Comparison of ENCODE assay signal across 17 cellular contexts in genomic region chr11:11069741-11070550, GRCh38.
DNase-seq lines count a peak whose midpoint lies in the region; ATAC-seq and TF ChIP-seq lines count a peak whose summit lies in the region.
"Had no signal": no experiment of that assay in that cellular context is flagged by ENCODE, and none has a peak within 500 bp of the region (broad histone marks: within the 10 kb centered on the region; RNA-seq: fewer than 3 reads in every experiment).

No MANE protein-coding gene starts in this region.

- no peak for TF ChIP-seq EP300 in neural cell (conservative IDR thresholded peaks at IDR 0.05; ENCODE audit: poor library complexity, severe bottlenecking)

- no peaks in the 10 kb centered on the region for H3K9me2 ChIP-seq in neural cell (ENCODE audit: insufficient read depth, low read length)

- no peaks in the 10 kb centered on the region for H3K79me2 ChIP-seq in neural cell (replicated peaks; ENCODE audit: insufficient read depth, low read length)

- ATAC-seq in HG03280 (IDR thresholded peaks at IDR 0.05; ENCODE audit: unreplicated experiment) = no peak
- ATAC-seq: A549 had no signal

- TF ChIP-seq RAD21 in neural cell (conservative IDR thresholded peaks at IDR 0.05) = no peak

- H3K27ac ChIP-seq in neural cell (ENCODE audit: low read length) = peak overlapping the region; percentile 14
- H3K27ac ChIP-seq: A549 had no signal

- TF ChIP-seq CTCF in AG09319 (IDR thresholded peaks at IDR 0.05; ENCODE audit: low read depth, low read length) (no peak), HFF-Myc (IDR thresholded peaks at IDR 0.05; ENCODE audit: low read depth, low read length, missing control alignments) (no peak), neural cell (IDR thresholded peaks at IDR 0.05; ENCODE audit: poor library complexity, severe bottlenecking) (no peak)

- no peaks in the 10 kb centered on the region for H3K9me3 ChIP-seq in neural cell (ENCODE audit: low read length)
- H3K9me3 ChIP-seq: A549, HAP-1 had no signal

- no peak overlapping the region for H3K4me3 ChIP-seq in HFF-Myc (replicated peaks; ENCODE audit: low read depth, low read length)
- H3K4me3 ChIP-seq in neural cell (ENCODE audit: low read length) = no peak overlapping the region
- H3K4me3 ChIP-seq: A549, HAP-1 had no signal

- H2AFZ ChIP-seq in neural cell (ENCODE audit: low read depth, low read length) = no peak overlapping the region

- H3F3A ChIP-seq in neural cell (ENCODE audit: insufficient read depth, low read length, poor library complexity, severe bottlenecking) = no peaks in the 10 kb centered on the region

- no peak overlapping the region for H3K4me2 ChIP-seq in neural cell (ENCODE audit: low read length)
- H3K4me2 ChIP-seq: A549 had no signal

- no peak overlapping the region for H3K9ac ChIP-seq in neural cell (ENCODE audit: low read length)

- no peaks in the 10 kb centered on the region for H4K20me1 ChIP-seq in neural cell (ENCODE audit: insufficient read depth)

- DNase-seq in AG09319 (ENCODE audit: extremely low read depth, low read depth) (peak; percentile 3), HFF-Myc (ENCODE audit: extremely low read depth, low read depth) (peak; percentile 2), fibroblast of peridontal ligament (ENCODE audit: extremely low read depth) (peak; percentile 44), globus pallidus (ENCODE audit: low spot score) (no peak), RKO (ENCODE audit: low spot score) (no peak)
- DNase-seq: EL; IMR-90; Kasumi-1; NCI-H1105; NCI-H1930; NCI-H526 treated with DMSO at 0.1 percent for 48 hours; NK-92 treated with Interleukin-12 subunit alpha and Interleukin-12 subunit beta, amount 100 ng/mL, for 24 hours; SIG-M5 had no signal

- no peaks in the 10 kb centered on the region for H3K27me3 ChIP-seq in neural cell (ENCODE audit: insufficient read depth, low read depth, low read length)

- no peaks in the 10 kb centered on the region for H3K36me3 ChIP-seq in neural cell (ENCODE audit: insufficient read depth, low read length)
- H3K36me3 ChIP-seq: HAP-1 had no signal

TF ChIP-seq in neural cell, 6 proteins besides CTCF, POLR2A, EP300 and RAD21:
- TF ChIP-seq MXI1 (conservative IDR thresholded peaks at IDR 0.05; ENCODE audit: poor library complexity, severe bottlenecking) (no peak), EZH2 (IDR thresholded peaks at IDR 0.05; ENCODE audit: borderline replicate concordance, insufficient read depth, low read length, poor library complexity, severe bottlenecking) (no peak), TAF1 (IDR thresholded peaks at IDR 0.05; ENCODE audit: low read depth) (no peak), SMC3 (conservative IDR thresholded peaks at IDR 0.05; ENCODE audit: poor library complexity) (no peak), POLR2AphosphoS5 (IDR thresholded peaks at IDR 0.05) (no peak), REST (IDR thresholded peaks at IDR 0.05; ENCODE audit: borderline replicate concordance) (no peak)

Comparison
In these comparisons a context has a peak if more than half of its experiments do, and no peak if none do; other contexts are left out.
1. DNase-seq: peak in AG09319 (single experiment), HFF-Myc (single experiment) and fibroblast of peridontal ligament (single experiment); none in globus pallidus (single experiment) and RKO (single experiment).